Comparison of ENCODE assay signal across 1 cellular context in the genomic region with DNA sequence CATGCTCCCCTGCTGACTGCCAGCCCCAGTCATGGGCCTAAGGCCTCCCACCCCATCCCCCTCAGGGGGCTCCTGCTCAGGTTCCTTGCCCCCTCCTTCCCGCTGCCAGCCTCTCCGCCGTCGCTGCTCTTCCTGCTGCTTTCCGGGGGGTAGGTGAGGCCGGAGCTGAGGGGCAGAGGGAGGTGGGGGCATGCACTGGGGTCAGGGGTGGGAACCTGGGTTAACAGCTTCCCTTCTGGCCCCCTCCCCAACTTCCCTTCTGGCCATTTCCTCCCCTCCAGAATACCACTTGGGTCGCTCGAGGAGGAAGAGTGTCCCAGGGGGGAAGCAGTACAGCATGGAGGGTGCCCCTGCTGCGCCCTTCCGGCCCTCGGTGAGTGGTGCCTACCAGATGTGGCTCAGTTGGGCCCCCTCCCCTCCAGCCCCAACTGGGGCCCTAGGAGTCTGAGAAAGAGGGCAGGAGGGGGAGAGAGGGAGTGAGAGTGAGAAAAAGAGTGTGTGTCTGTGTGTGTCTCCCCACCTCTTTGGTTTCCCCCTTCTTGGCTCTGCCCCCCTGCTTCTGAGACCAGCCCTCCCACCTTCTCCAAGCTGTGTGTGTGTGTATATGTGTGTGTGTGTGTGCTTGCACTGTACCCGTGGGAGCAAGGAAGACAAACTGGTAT.
TF ChIP-seq lines count a peak whose summit lies in the region.

No MANE protein-coding gene starts in this region.

TF ChIP-seq in IMR-90, 13 proteins besides CTCF, POLR2A, EP300 and RAD21:
- TF ChIP-seq MXI1 (IDR thresholded peaks at IDR 0.05; ENCODE audit: borderline replicate concordance, low read depth, low read length) (no peak), BHLHE40 (IDR thresholded peaks at IDR 0.05; ENCODE audit: low read depth, low read length) (no peak), MAZ (IDR thresholded peaks at IDR 0.05; ENCODE audit: borderline replicate concordance, low read depth, low read length) (no peak), MAFK (IDR thresholded peaks at IDR 0.05; ENCODE audit: low read depth, low read length) (no peak), RFX5 (IDR thresholded peaks at IDR 0.05; ENCODE audit: low read depth, low read length) (no peak), FOS (IDR thresholded peaks at IDR 0.05; ENCODE audit: low read depth, low read length) (no peak), RCOR1 (IDR thresholded peaks at IDR 0.05; ENCODE audit: insufficient replicate concordance, low read length) (no peak), CEBPB (IDR thresholded peaks at IDR 0.05; ENCODE audit: low read depth, low read length) (no peak), CHD1 (IDR thresholded peaks at IDR 0.05; ENCODE audit: low read depth, low read length) (no peak)
- TF ChIP-seq, protein P1, sequence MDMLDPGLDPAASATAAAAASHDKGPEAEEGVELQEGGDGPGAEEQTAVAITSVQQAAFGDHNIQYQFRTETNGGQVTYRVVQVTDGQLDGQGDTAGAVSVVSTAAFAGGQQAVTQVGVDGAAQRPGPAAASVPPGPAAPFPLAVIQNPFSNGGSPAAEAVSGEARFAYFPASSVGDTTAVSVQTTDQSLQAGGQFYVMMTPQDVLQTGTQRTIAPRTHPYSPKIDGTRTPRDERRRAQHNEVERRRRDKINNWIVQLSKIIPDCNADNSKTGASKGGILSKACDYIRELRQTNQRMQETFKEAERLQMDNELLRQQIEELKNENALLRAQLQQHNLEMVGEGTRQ (IDR thresholded peaks at IDR 0.05; ENCODE audit: low read depth, low read length) = no peak
- TF ChIP-seq, protein P2, sequence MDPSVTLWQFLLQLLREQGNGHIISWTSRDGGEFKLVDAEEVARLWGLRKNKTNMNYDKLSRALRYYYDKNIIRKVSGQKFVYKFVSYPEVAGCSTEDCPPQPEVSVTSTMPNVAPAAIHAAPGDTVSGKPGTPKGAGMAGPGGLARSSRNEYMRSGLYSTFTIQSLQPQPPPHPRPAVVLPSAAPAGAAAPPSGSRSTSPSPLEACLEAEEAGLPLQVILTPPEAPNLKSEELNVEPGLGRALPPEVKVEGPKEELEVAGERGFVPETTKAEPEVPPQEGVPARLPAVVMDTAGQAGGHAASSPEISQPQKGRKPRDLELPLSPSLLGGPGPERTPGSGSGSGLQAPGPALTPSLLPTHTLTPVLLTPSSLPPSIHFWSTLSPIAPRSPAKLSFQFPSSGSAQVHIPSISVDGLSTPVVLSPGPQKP (IDR thresholded peaks at IDR 0.05; ENCODE audit: borderline replicate concordance, low read depth, low read length) = no peak
TF ChIP-seq in IMR-90: peak in this region for 0.
